ENCODE assay signal across 14 cellular contexts in genomic region chr10:31924833-31925232, GRCh38.
"Had no signal": no experiment of that assay in that cellular context is flagged by ENCODE, and none has a peak within 500 bp of the region (broad histone marks: within the 10 kb centered on the region; RNA-seq: fewer than 3 reads in every experiment).

No MANE protein-coding gene starts in this region.

- H3K36me3 Mint-ChIP-seq: memory B cell had no signal

- ATAC-seq: heart right ventricle, left lung, SK-N-SH treated with all-trans-retinoic acid at 6 μM for 48 hours had no signal

- DNase-seq: activated CD4-positive, alpha-beta T cell treated with anti-CD3 and anti-CD28 coated beads, Interleukin-2, amount 50 U/mL, for 4 hours; activated CD4-positive, CD25-positive, alpha-beta regulatory T cell; activated CD8-positive, alpha-beta memory T cell treated with anti-CD3 and anti-CD28 coated beads, Interleukin-2, amount 50 U/mL, for 48 hours; caudate nucleus; colonic mucosa; effector CD4-positive, alpha-beta T cell; heart right ventricle; left lung; stimulated activated CD4-positive, alpha-beta T cell treated with anti-CD3 and anti-CD28 coated beads, Interleukin-4, amount 100 ng/mL, for 24 hours had no signal

- H3K27ac Mint-ChIP-seq: memory B cell; T-helper 1 cell treated with Interleukin-12 subunit alpha and Interleukin-12 subunit beta and Interleukin-4 antibody, amounts not matched to agents 30 μg/mL and 1 μg/mL, for 36 hours had no signal

- H3K9me3 ChIP-seq: colonic mucosa, left lung had no signal

- H3K27ac ChIP-seq: colonic mucosa, heart right ventricle, left lung had no signal

- H3K9me3 Mint-ChIP-seq: memory B cell; neural crest cell; stimulated activated naive CD8-positive, alpha-beta T cell treated with anti-CD3 and anti-CD28 coated beads, Interleukin-15, Interleukin-2, amounts not matched to agents 100 ng/mL and 50 ng/mL, for 24 hours; T-helper 1 cell treated with Interleukin-12 subunit alpha and Interleukin-12 subunit beta and Interleukin-4 antibody, amounts not matched to agents 30 μg/mL and 1 μg/mL, for 36 hours had no signal

- H3K27me3 Mint-ChIP-seq: memory B cell; stimulated activated naive CD8-positive, alpha-beta T cell treated with anti-CD3 and anti-CD28 coated beads, Interleukin-15, Interleukin-2, amounts not matched to agents 100 ng/mL and 50 ng/mL, for 24 hours had no signal

- H3K4me3 Mint-ChIP-seq: memory B cell; stimulated activated naive CD8-positive, alpha-beta T cell treated with anti-CD3 and anti-CD28 coated beads, Interleukin-15, Interleukin-2, amounts not matched to agents 100 ng/mL and 50 ng/mL, for 24 hours; T-helper 1 cell treated with Interleukin-12 subunit alpha and Interleukin-12 subunit beta and Interleukin-4 antibody, amounts not matched to agents 30 μg/mL and 1 μg/mL, for 36 hours had no signal

- H3K4me3 ChIP-seq: colonic mucosa, heart right ventricle, left lung had no signal

- H3K27me3 ChIP-seq: colonic mucosa, heart right ventricle had no signal

- H3K36me3 ChIP-seq: colonic mucosa, heart right ventricle, left lung had no signal
